ENCODE assay signal across 1 cellular context in the genomic region with DNA sequence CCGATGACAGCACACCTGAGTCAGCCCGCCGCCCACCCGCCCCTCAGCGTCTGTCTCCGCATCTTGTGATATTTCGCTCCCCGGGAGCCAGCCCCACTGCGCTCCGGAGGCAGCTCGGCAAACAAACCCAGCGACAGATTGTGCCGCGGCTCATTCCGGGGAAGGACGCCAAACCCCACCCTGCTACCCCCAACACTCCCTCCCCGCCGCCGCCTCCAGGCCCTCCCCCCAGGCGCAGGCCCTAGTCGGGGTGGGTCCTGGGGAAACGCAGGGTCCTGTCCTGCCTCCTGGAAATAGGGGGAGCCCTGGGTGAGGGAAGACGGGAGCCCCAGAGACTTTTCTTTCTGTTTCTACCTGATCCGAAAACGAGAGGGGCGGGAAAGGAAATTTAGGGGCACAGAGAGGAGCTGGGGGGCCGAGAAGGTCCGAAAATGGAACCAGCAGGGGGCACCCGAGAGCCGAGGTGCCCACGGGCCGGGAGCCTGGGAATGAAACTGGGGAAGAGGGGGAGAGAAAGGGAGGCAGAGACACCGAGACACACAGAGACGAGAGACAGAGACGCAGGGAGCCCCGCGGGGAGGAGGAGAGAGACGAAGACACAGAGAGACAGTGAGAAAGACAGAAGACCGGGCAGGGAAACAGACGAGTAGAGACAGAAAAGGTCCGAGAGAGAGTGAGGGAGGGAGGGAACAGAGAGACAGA.
A peak's percentile ranks its signal among the peaks of the same experiment; 100 is the strongest.
TF ChIP-seq lines count a peak whose summit lies in the region.

No MANE protein-coding gene starts in this region.

TF ChIP-seq in neural cell, 6 proteins besides CTCF, POLR2A, EP300 and RAD21 (continued from another document):
- TF ChIP-seq, protein P1, sequence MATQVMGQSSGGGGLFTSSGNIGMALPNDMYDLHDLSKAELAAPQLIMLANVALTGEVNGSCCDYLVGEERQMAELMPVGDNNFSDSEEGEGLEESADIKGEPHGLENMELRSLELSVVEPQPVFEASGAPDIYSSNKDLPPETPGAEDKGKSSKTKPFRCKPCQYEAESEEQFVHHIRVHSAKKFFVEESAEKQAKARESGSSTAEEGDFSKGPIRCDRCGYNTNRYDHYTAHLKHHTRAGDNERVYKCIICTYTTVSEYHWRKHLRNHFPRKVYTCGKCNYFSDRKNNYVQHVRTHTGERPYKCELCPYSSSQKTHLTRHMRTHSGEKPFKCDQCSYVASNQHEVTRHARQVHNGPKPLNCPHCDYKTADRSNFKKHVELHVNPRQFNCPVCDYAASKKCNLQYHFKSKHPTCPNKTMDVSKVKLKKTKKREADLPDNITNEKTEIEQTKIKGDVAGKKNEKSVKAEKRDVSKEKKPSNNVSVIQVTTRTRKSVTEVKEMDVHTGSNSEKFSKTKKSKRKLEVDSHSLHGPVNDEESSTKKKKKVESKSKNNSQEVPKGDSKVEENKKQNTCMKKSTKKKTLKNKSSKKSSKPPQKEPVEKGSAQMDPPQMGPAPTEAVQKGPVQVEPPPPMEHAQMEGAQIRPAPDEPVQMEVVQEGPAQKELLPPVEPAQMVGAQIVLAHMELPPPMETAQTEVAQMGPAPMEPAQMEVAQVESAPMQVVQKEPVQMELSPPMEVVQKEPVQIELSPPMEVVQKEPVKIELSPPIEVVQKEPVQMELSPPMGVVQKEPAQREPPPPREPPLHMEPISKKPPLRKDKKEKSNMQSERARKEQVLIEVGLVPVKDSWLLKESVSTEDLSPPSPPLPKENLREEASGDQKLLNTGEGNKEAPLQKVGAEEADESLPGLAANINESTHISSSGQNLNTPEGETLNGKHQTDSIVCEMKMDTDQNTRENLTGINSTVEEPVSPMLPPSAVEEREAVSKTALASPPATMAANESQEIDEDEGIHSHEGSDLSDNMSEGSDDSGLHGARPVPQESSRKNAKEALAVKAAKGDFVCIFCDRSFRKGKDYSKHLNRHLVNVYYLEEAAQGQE (IDR thresholded peaks at IDR 0.05; ENCODE audit: borderline replicate concordance) = no peak
- TF ChIP-seq SMC3 (conservative IDR thresholded peaks at IDR 0.05; ENCODE audit: poor library complexity) = peak; percentile 54
